ENCODE assay signal across 23 cellular contexts in the genomic region with DNA sequence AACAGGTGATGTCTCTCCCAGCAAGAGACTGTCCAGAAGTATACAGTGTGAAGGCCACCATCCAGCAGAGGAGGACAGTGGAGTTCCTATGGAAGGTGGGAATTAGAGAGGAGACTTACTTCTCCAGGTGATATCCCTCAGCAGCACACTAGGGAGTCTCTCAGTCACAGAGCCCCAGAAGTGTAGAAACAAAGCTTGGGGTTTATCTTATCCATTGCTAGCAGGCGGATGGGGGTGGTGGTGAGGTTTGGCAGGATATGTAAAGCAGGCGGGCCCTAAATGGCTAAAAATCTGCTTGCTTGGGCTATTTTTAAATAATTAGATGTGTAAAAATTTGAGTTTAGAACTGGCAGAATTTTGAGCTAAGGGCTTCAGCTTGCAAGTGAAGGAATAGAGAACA. TPM values are rescaled to one million over a fixed set of nuclear protein-coding genes. Genes with fewer than 3 reads are reported as not detected.
DNase-seq lines count a peak whose midpoint lies in the region; ATAC-seq and TF ChIP-seq lines count a peak whose summit lies in the region.
"Had no signal": no experiment of that assay in that cellular context is flagged by ENCODE, and none has a peak within 500 bp of the region (broad histone marks: within the 10 kb centered on the region; RNA-seq: fewer than 3 reads in every experiment).

No MANE protein-coding gene starts in this region.

- no peak overlapping the region for H2AK5ac ChIP-seq in H9 (ENCODE audit: insufficient read length, low read length)
- no peak overlapping the region for H2AK5ac ChIP-seq in mesendoderm (ENCODE audit: low read length)

- H3K4me3 ChIP-seq in endodermal cell (ENCODE audit: low read length) (no peak overlapping the region), mesendoderm (ENCODE audit: low read length) (no peak overlapping the region)
- H3K4me3 ChIP-seq: A549, Peyer's patch had no signal

- H3K23ac ChIP-seq in H9 (ENCODE audit: insufficient read length, low read depth, low read length) (no peak overlapping the region), mesendoderm (ENCODE audit: low read length) (no peak overlapping the region)

- H3K4me1 Mint-ChIP-seq in H9, result peaks cover 8 to 9% of the 10 kb centered on the region in 2 experiments; a peak in 3 of 4 replicates
- peaks cover 25% of the 10 kb centered on the region for H3K4me1 Mint-ChIP-seq in endodermal cell
- H3K4me1 Mint-ChIP-seq in activated naive CD4-positive, alpha-beta T cell treated with anti-CD3 and anti-CD28 coated beads for 36 hours (ENCODE audit: low read depth), result no peaks in the 10 kb centered on the region
- H3K4me1 Mint-ChIP-seq: CD4-positive, alpha-beta memory T cell; IgD-negative memory B cell had no signal

- TF ChIP-seq CTCF in H9 (conservative IDR thresholded peaks at IDR 0.05) (no peak), endodermal cell (conservative IDR thresholded peaks at IDR 0.05) (no peak)

- H3T11ph ChIP-seq in H9 (ENCODE audit: low read length), result no peak overlapping the region

- H3K9ac ChIP-seq in H9 (ENCODE audit: extremely low read depth, insufficient read length, low read length), result no peak overlapping the region
- no peak overlapping the region for H3K9ac ChIP-seq in endodermal cell (ENCODE audit: extremely low read depth, low read length, poor library complexity, severe bottlenecking)
- no peak overlapping the region for H3K9ac ChIP-seq in mesendoderm (ENCODE audit: low read length)

- WGBS in H9 (ENCODE audit: extremely low coverage, insufficient read length, low lambda C conversion rate), result no CpG with 5 or more reads among the region's 2 CpGs
- whole genome bisulfite sequencing in endodermal cell (ENCODE audit: insufficient coverage in 1 of 2, insufficient read length in 1 of 2), 2 experiments, result 83 to 93% methylated on average over 2 of the region's 2 CpGs
- no CpG with 5 or more reads among the region's 2 CpGs for WGBS in mesendoderm (ENCODE audit: extremely low coverage, insufficient coverage, low lambda C conversion rate)

- no peaks in the 10 kb centered on the region for H4K20me1 ChIP-seq in H9 (ENCODE audit: control insufficient read depth, insufficient read depth, insufficient read length)

- H3K9me3 Mint-ChIP-seq in H9, result no peaks in the 10 kb centered on the region
- no peaks in the 10 kb centered on the region for H3K9me3 Mint-ChIP-seq in endodermal cell
- H3K9me3 Mint-ChIP-seq in activated naive CD4-positive, alpha-beta T cell treated with anti-CD3 and anti-CD28 coated beads for 36 hours, result no peaks in the 10 kb centered on the region
- H3K9me3 Mint-ChIP-seq: T-helper 1 cell treated with Interleukin-12 subunit alpha and Interleukin-12 subunit beta and Interleukin-4 antibody, amounts not matched to agents 30 μg/mL and 1 μg/mL, for 36 hours had no signal

- H2BK120ac ChIP-seq in H9 (ENCODE audit: low read depth, low read length, poor library complexity, severe bottlenecking), result no peak overlapping the region
- no peak overlapping the region for H2BK120ac ChIP-seq in mesendoderm (ENCODE audit: low read depth, low read length)

- H3K27me3 ChIP-seq in H9 (ENCODE audit: insufficient read depth, low read length), result no peaks in the 10 kb centered on the region
- no peaks in the 10 kb centered on the region for H3K27me3 ChIP-seq in endodermal cell (ENCODE audit: control insufficient read depth, insufficient read depth, low read length, poor library complexity, severe bottlenecking)
- H3K27me3 ChIP-seq in mesendoderm (ENCODE audit: insufficient read depth, low read length, poor library complexity), result no peaks in the 10 kb centered on the region
- H3K27me3 ChIP-seq: Peyer's patch had no signal

- H3K9me3 ChIP-seq in H9 (ENCODE audit: control insufficient read depth, low read depth, low read length) (no peaks in the 10 kb centered on the region), endodermal cell (ENCODE audit: control insufficient read depth, low read length) (no peaks in the 10 kb centered on the region)
- H3K9me3 ChIP-seq: A549, Peyer's patch had no signal

- no peak overlapping the region for H3K14ac ChIP-seq in H9 (ENCODE audit: insufficient read depth, low read length)

- H3K36me3 ChIP-seq in endodermal cell (ENCODE audit: control insufficient read depth, insufficient read depth, low read length) (no peaks in the 10 kb centered on the region), mesendoderm (ENCODE audit: control insufficient read depth, insufficient read depth, low read length) (no peaks in the 10 kb centered on the region)
- H3K36me3 ChIP-seq: Peyer's patch had no signal

- no peak overlapping the region for H4K8ac ChIP-seq in H9 (replicated peaks; ENCODE audit: insufficient read length, low read depth, low read length)
- H4K8ac ChIP-seq in mesendoderm (ENCODE audit: low read depth, low read length), result no peak overlapping the region

- H2BK5ac ChIP-seq in H9 (ENCODE audit: insufficient read length, low read length) (no peak overlapping the region), mesendoderm (ENCODE audit: low read length) (no peak overlapping the region)

- H2BK15ac ChIP-seq in H9 (ENCODE audit: low read depth, low read length) (no peak overlapping the region), mesendoderm (replicated peaks; ENCODE audit: low read depth) (no peak overlapping the region)

- H3K56ac ChIP-seq in H9 (ENCODE audit: insufficient read length, low read depth, low read length), result no peak overlapping the region
- peak overlapping the region; percentile 10 for H3K56ac ChIP-seq in mesendoderm (ENCODE audit: low read length)

- H3K79me2 ChIP-seq in H9 (ENCODE audit: insufficient read depth, low read length) (no peaks in the 10 kb centered on the region), mesendoderm (ENCODE audit: control insufficient read depth, insufficient read depth, low read length) (no peaks in the 10 kb centered on the region)

- H2AFZ ChIP-seq in H9 (ENCODE audit: low read length), result no peak overlapping the region

- H3K4me3 Mint-ChIP-seq in H9 (no peak overlapping the region), endodermal cell (no peak overlapping the region)
- H3K4me3 Mint-ChIP-seq in activated naive CD4-positive, alpha-beta T cell treated with anti-CD3 and anti-CD28 coated beads for 36 hours, result no peak overlapping the region
- H3K4me3 Mint-ChIP-seq: CD4-positive, alpha-beta memory T cell; IgD-negative memory B cell; T-helper 1 cell treated with Interleukin-12 subunit alpha and Interleukin-12 subunit beta and Interleukin-4 antibody, amounts not matched to agents 30 μg/mL and 1 μg/mL, for 36 hours had no signal

- DNase-seq in H9 (no peak), UCSD-AML1 (lab: John Stamatoyannopoulos, UW; ENCODE audit: unreplicated experiment) (peak; percentile 9), endodermal cell (peak; percentile 63), mesendoderm (peak; percentile 60), NCI-H524 (lab: John Stamatoyannopoulos, UW) (no peak), NOMO-1 (lab: John Stamatoyannopoulos, UW; ENCODE audit: unreplicated experiment in 2 of 2) (no peak)
- no peak for DNase-seq in activated naive CD4-positive, alpha-beta T cell treated with anti-CD3 and anti-CD28 coated beads for 36 hours
- DNase-seq: AML-193; C1 segment of cervical spinal cord; CD4-positive, alpha-beta memory T cell; DMS 273 treated with DMSO at 0.1 percent for 48 hours; NCI-H1092 treated with DMSO at 0.1 percent for 48 hours; NCI-H1436 treated with DMSO at 0.1 percent for 48 hours; NCI-H1930; NCI-H2107; NCI-H446 treated with DMSO at 0.1 percent for 48 hours; NCI-H526 treated with DMSO at 0.1 percent for 48 hours; Peyer's patch; SHP77 treated with DMSO at 0.1 percent for 48 hours had no signal

- H4K5ac ChIP-seq in H9 (ENCODE audit: insufficient read length, low read depth, low read length), result no peak overlapping the region
- no peak overlapping the region for H4K5ac ChIP-seq in mesendoderm (ENCODE audit: low read length)

- no peak for ATAC-seq in HG03135 (IDR thresholded peaks at IDR 0.05; ENCODE audit: unreplicated experiment)
- ATAC-seq: A549 had no signal

- H3K27ac Mint-ChIP-seq in H9 (peak overlapping the region in 2 of 3 experiments; percentile 17 to 36; a peak in 2 of 7 replicates), endodermal cell (no peak overlapping the region)
- H3K27ac Mint-ChIP-seq in activated naive CD4-positive, alpha-beta T cell treated with anti-CD3 and anti-CD28 coated beads for 36 hours, result no peak overlapping the region
- H3K27ac Mint-ChIP-seq: CD4-positive, alpha-beta memory T cell; IgD-negative memory B cell; T-helper 1 cell treated with Interleukin-12 subunit alpha and Interleukin-12 subunit beta and Interleukin-4 antibody, amounts not matched to agents 30 μg/mL and 1 μg/mL, for 36 hours had no signal

- H3K27ac ChIP-seq in H9 (ENCODE audit: insufficient read length, low read depth, low read length), result no peak overlapping the region
- H3K27ac ChIP-seq in endodermal cell (ENCODE audit: low read depth, low read length), result no peak overlapping the region
- no peak overlapping the region for H3K27ac ChIP-seq in mesendoderm (ENCODE audit: low read depth, low read length)
- H3K27ac ChIP-seq: A549, Peyer's patch had no signal

- no peak overlapping the region for H2BK12ac ChIP-seq in H9 (ENCODE audit: insufficient read length, low read depth, low read length)

- H3K27me3 Mint-ChIP-seq in H9 (ENCODE audit: low read depth) (no peaks in the 10 kb centered on the region), endodermal cell (ENCODE audit: insufficient read depth) (no peaks in the 10 kb centered on the region)
- no peaks in the 10 kb centered on the region for H3K27me3 Mint-ChIP-seq in activated naive CD4-positive, alpha-beta T cell treated with anti-CD3 and anti-CD28 coated beads for 36 hours (ENCODE audit: low read depth)
- H3K27me3 Mint-ChIP-seq: CD4-positive, alpha-beta memory T cell had no signal

- intact Hi-C loops in activated naive CD4-positive, alpha-beta T cell treated with anti-CD3 and anti-CD28 coated beads for 36 hours (cut with micrococcal nuclease), result no loop called here

- CTCF ChIA-PET in activated naive CD4-positive, alpha-beta T cell treated with anti-CD3 and anti-CD28 coated beads for 36 hours (lab: Charles Lee), result no interaction called here

- H3K18ac ChIP-seq in H9 (ENCODE audit: insufficient read length, low read depth, low read length), result no peak overlapping the region
- H3K18ac ChIP-seq in mesendoderm (ENCODE audit: low read length), result peak overlapping the region; percentile 68

- H3K36me3 Mint-ChIP-seq in H9 (ENCODE audit: insufficient read depth in 1 of 3, low read depth in 3 of 3) (no peaks in the 10 kb centered on the region), endodermal cell (ENCODE audit: low read depth) (no peaks in the 10 kb centered on the region)
- no peaks in the 10 kb centered on the region for H3K36me3 Mint-ChIP-seq in activated naive CD4-positive, alpha-beta T cell treated with anti-CD3 and anti-CD28 coated beads for 36 hours (ENCODE audit: low read depth)
- H3K36me3 Mint-ChIP-seq: CD4-positive, alpha-beta memory T cell; IgD-negative memory B cell had no signal

- H3K4me1 ChIP-seq in H9 (ENCODE audit: insufficient read depth, low read length) (no peaks in the 10 kb centered on the region), endodermal cell (ENCODE audit: control insufficient read depth, insufficient read depth, low read length) (peaks cover 7% of the 10 kb centered on the region), mesendoderm (ENCODE audit: control insufficient read depth, low read depth, low read length) (peaks cover 5% of the 10 kb centered on the region)
- H3K4me1 ChIP-seq: A549, Peyer's patch had no signal

- H3K79me1 ChIP-seq in H9 (ENCODE audit: insufficient read depth, low read depth, low read length, poor library complexity, severe bottlenecking) (no peaks in the 10 kb centered on the region), mesendoderm (ENCODE audit: low read length) (no peaks in the 10 kb centered on the region)

- H3K4ac ChIP-seq in H9 (ENCODE audit: low read depth, low read length), result no peak overlapping the region
- H3K4ac ChIP-seq in mesendoderm (ENCODE audit: low read depth, low read length), result no peak overlapping the region

- H4K91ac ChIP-seq in H9 (ENCODE audit: insufficient read length, low read depth, low read length), result no peak overlapping the region

- no peak overlapping the region for H2BK20ac ChIP-seq in H9 (ENCODE audit: low read depth, low read length, poor library complexity, severe bottlenecking)

- no peak overlapping the region for H3K4me2 ChIP-seq in H9 (ENCODE audit: insufficient read depth, insufficient read length, low read length)
- H3K4me2 ChIP-seq in mesendoderm (ENCODE audit: low read length), result no peak overlapping the region
- H3K4me2 ChIP-seq: A549 had no signal

- H3K23me2 ChIP-seq in H9 (ENCODE audit: insufficient read length, low read depth, low read length, poor library complexity, severe bottlenecking), result no peaks in the 10 kb centered on the region

RNA-seq across cellular contexts. Expression of a gene that starts 50.1 kb away (rescaled TPM):
- total RNA-seq in H9 (2021) (not detected in 2 replicates), endodermal cell (not detected)
- polyA plus RNA-seq in endodermal cell (2013, experiment 1 of 2), result 0.18 TPM
- polyA plus RNA-seq in endodermal cell (2013, experiment 2 of 2), result not detected
- polyA plus RNA-seq in mesendoderm (2013, experiment 1 of 2), result not detected
- not detected for polyA plus RNA-seq in mesendoderm (2013, experiment 2 of 2)
- not detected for total RNA-seq in activated naive CD4-positive, alpha-beta T cell treated with anti-CD3 and anti-CD28 coated beads for 36 hours
- polyA plus RNA-seq: A549 had no signal

Comparison
In these comparisons a context has a peak if more than half of its experiments do, and no peak if none do; other contexts are left out.
1. DNase-seq: peak in UCSD-AML1 (single experiment), endodermal cell (single experiment) and mesendoderm (single experiment); none in H9 (single experiment), NCI-H524 (0 of 2), activated naive CD4-positive, alpha-beta T cell treated with anti-CD3 and anti-CD28 coated beads for 36 hours (single experiment) and NOMO-1 (0 of 2).
2. H3K27ac Mint-ChIP-seq: peak in H9 (2 of 3); none in endodermal cell (single experiment) and activated naive CD4-positive, alpha-beta T cell treated with anti-CD3 and anti-CD28 coated beads for 36 hours (single experiment).